Comparison of ENCODE assay signal across 26 cellular contexts in genomic region chr7:50594136-50594535, GRCh38. TPM values are rescaled to one million over a fixed set of nuclear protein-coding genes. Genes with fewer than 3 reads are reported as not detected.
DNase-seq lines count a peak whose midpoint lies in the region; ATAC-seq and TF ChIP-seq lines count a peak whose summit lies in the region.
"Had no signal": no experiment of that assay in that cellular context is flagged by ENCODE, and none has a peak within 500 bp of the region (broad histone marks: within the 10 kb centered on the region; RNA-seq: fewer than 3 reads in every experiment).

No MANE protein-coding gene starts in this region.

- POLR2A ChIA-PET in activated CD4-positive, alpha-beta T cell treated with anti-CD3 and anti-CD28 coated beads for 36 hours (lab: Charles Lee) = no interaction called here
- POLR2A ChIA-PET in activated CD4-positive, alpha-beta memory T cell treated with anti-CD3 and anti-CD28 coated beads, Interleukin-2, amount 10 ng/mL, durations not matched to agents 7 days and 5 days (lab: Charles Lee) = interaction anchor here (1.9 to 3.0 kb wide), 4 partner anchors 14 to 145 kb away, joined by 5 to 15 read pairs (median 9); no protein-coding TSS in a partner anchor

- H3K4me3 Mint-ChIP-seq in activated CD4-positive, alpha-beta T cell treated with anti-CD3 and anti-CD28 coated beads, Interleukin-2, amount 10 ng/mL, durations not matched to agents 24 days and 14 days = no peak overlapping the region
- no peak overlapping the region for H3K4me3 Mint-ChIP-seq in activated CD4-positive, alpha-beta T cell treated with anti-CD3 and anti-CD28 coated beads for 36 hours
- H3K4me3 Mint-ChIP-seq in activated CD4-positive, alpha-beta memory T cell treated with anti-CD3 and anti-CD28 coated beads, Interleukin-2, amount 10 ng/mL, durations not matched to agents 7 days and 5 days = no peak overlapping the region
- H3K4me3 Mint-ChIP-seq in type B pancreatic cell = no peak overlapping the region
- H3K4me3 Mint-ChIP-seq: HFFc6 had no signal

- no peak for ATAC-seq in activated CD4-positive, alpha-beta T cell treated with anti-CD3 and anti-CD28 coated beads for 36 hours
- ATAC-seq in upper lobe of left lung (ENCODE audit: low FRiP score in 2 of 2) (no peak), HG02884 (IDR thresholded peaks at IDR 0.05; ENCODE audit: unreplicated experiment) (no peak)
- ATAC-seq: PC-3 had no signal

- H3K9me3 ChIP-seq in upper lobe of left lung = no peaks in the 10 kb centered on the region
- H3K9me3 ChIP-seq: HAP-1, SK-N-SH had no signal

- H3K4me3 ChIP-seq in Jurkat, Clone E6-1 (ENCODE audit: low read length) = no peak overlapping the region
- H3K4me3 ChIP-seq in upper lobe of left lung = no peak overlapping the region
- H3K4me3 ChIP-seq: GM12878, HAP-1 had no signal

- H3K36me3 ChIP-seq in upper lobe of left lung = peaks cover 0 to 62% (median 34%) of the 10 kb centered on the region in 4 donors

- no peak for TF ChIP-seq EP300 in upper lobe of left lung (IDR thresholded peaks at IDR 0.05)

- H3K9me3 Mint-ChIP-seq in activated CD4-positive, alpha-beta T cell treated with anti-CD3 and anti-CD28 coated beads, Interleukin-2, amount 10 ng/mL, durations not matched to agents 24 days and 14 days = no peaks in the 10 kb centered on the region
- H3K9me3 Mint-ChIP-seq in activated CD4-positive, alpha-beta T cell treated with anti-CD3 and anti-CD28 coated beads for 36 hours (ENCODE audit: low read depth) = no peaks in the 10 kb centered on the region
- H3K9me3 Mint-ChIP-seq in activated CD4-positive, alpha-beta memory T cell treated with anti-CD3 and anti-CD28 coated beads, Interleukin-2, amount 10 ng/mL, durations not matched to agents 7 days and 5 days = peaks cover 2% of the 10 kb centered on the region
- H3K9me3 Mint-ChIP-seq in type B pancreatic cell = no peaks in the 10 kb centered on the region
- H3K9me3 Mint-ChIP-seq: HFFc6 had no signal

- whole genome bisulfite sequencing in upper lobe of left lung, 2 donors = 88 to 89% methylated on average over 3 to 4 of the region's 4 CpGs

- intact Hi-C loops in activated CD4-positive, alpha-beta T cell treated with anti-CD3 and anti-CD28 coated beads, Interleukin-2, amount 10 ng/mL, durations not matched to agents 24 days and 14 days (cut with micrococcal nuclease) = loop anchor here (2.0 to 10.0 kb wide), 2 partner anchors 17 to 59 kb away; no protein-coding TSS in a partner anchor
- intact Hi-C loops in activated CD4-positive, alpha-beta T cell treated with anti-CD3 and anti-CD28 coated beads for 36 hours (cut with DNase I, micrococcal nuclease) = loop anchor here (2.0 kb wide), 2 partner anchors 39 to 63 kb away; no protein-coding TSS in a partner anchor

- H3K4me1 Mint-ChIP-seq in activated CD4-positive, alpha-beta T cell treated with anti-CD3 and anti-CD28 coated beads, Interleukin-2, amount 10 ng/mL, durations not matched to agents 24 days and 14 days = peaks cover 18% of the 10 kb centered on the region
- peaks cover 16% of the 10 kb centered on the region for H3K4me1 Mint-ChIP-seq in activated CD4-positive, alpha-beta T cell treated with anti-CD3 and anti-CD28 coated beads for 36 hours
- H3K4me1 Mint-ChIP-seq in activated CD4-positive, alpha-beta memory T cell treated with anti-CD3 and anti-CD28 coated beads, Interleukin-2, amount 10 ng/mL, durations not matched to agents 7 days and 5 days = peaks cover 47% of the 10 kb centered on the region
- H3K4me1 Mint-ChIP-seq in type B pancreatic cell (ENCODE audit: unreplicated experiment) = peaks cover 1% of the 10 kb centered on the region

- TF ChIP-seq POLR2A in upper lobe of left lung (IDR thresholded peaks at IDR 0.05) = no peak

- H3K27ac ChIP-seq in upper lobe of left lung = no peak overlapping the region

- H3K36me3 Mint-ChIP-seq in activated CD4-positive, alpha-beta T cell treated with anti-CD3 and anti-CD28 coated beads, Interleukin-2, amount 10 ng/mL, durations not matched to agents 24 days and 14 days (ENCODE audit: low read depth) = no peaks in the 10 kb centered on the region
- no peaks in the 10 kb centered on the region for H3K36me3 Mint-ChIP-seq in activated CD4-positive, alpha-beta T cell treated with anti-CD3 and anti-CD28 coated beads for 36 hours (ENCODE audit: low read depth)
- peaks cover 10% of the 10 kb centered on the region for H3K36me3 Mint-ChIP-seq in activated CD4-positive, alpha-beta memory T cell treated with anti-CD3 and anti-CD28 coated beads, Interleukin-2, amount 10 ng/mL, durations not matched to agents 7 days and 5 days (ENCODE audit: low read depth)
- peaks cover 35% of the 10 kb centered on the region for H3K36me3 Mint-ChIP-seq in type B pancreatic cell

- DNase-seq in activated CD4-positive, alpha-beta T cell treated with anti-CD3 and anti-CD28 coated beads, Interleukin-2, amount 10 ng/mL, durations not matched to agents 24 days and 14 days = peak; percentile 67
- no peak for DNase-seq in activated CD4-positive, alpha-beta T cell treated with anti-CD3 and anti-CD28 coated beads for 36 hours
- DNase-seq in Jurkat, Clone E6-1 (ENCODE audit: low read depth, low spot score) = peak; percentile 45
- DNase-seq in activated CD4-positive, alpha-beta memory T cell treated with anti-CD3 and anti-CD28 coated beads, Interleukin-2, amount 10 ng/mL, durations not matched to agents 7 days and 5 days = peak; percentile 37
- peak; percentile 39 for DNase-seq in type B pancreatic cell (ENCODE audit: extremely low spot score, unreplicated experiment)
- DNase-seq in upper lobe of left lung = no peak
- DNase-seq: DMS153, GDM1, GOT3, HFFc6, MV-4-11, NCI-H1105, NCI-H1436 treated with DMSO at 0.1 percent for 48 hours, NCI-H187 treated with DMSO at 0.1 percent for 48 hours, NCI-H2171 treated with DMSO at 0.1 percent for 48 hours, NCI-H345, NCI-H510A treated with DMSO at 0.1 percent for 48 hours, NCI-H748 treated with DMSO at 0.1 percent for 48 hours, PC-3, SK-N-SH had no signal

- H3K27ac Mint-ChIP-seq in activated CD4-positive, alpha-beta T cell treated with anti-CD3 and anti-CD28 coated beads, Interleukin-2, amount 10 ng/mL, durations not matched to agents 24 days and 14 days = no peak overlapping the region
- no peak overlapping the region for H3K27ac Mint-ChIP-seq in activated CD4-positive, alpha-beta T cell treated with anti-CD3 and anti-CD28 coated beads for 36 hours
- H3K27ac Mint-ChIP-seq in activated CD4-positive, alpha-beta memory T cell treated with anti-CD3 and anti-CD28 coated beads, Interleukin-2, amount 10 ng/mL, durations not matched to agents 7 days and 5 days = peak overlapping the region; percentile 85
- no peak overlapping the region for H3K27ac Mint-ChIP-seq in type B pancreatic cell
- H3K27ac Mint-ChIP-seq: HFFc6 had no signal

- TF ChIP-seq CTCF in type B pancreatic cell (conservative IDR thresholded peaks at IDR 0.05) (no peak), upper lobe of left lung (IDR thresholded peaks at IDR 0.05) (no peak)

- H3K4me1 ChIP-seq in upper lobe of left lung = no peaks in the 10 kb centered on the region
- H3K4me1 ChIP-seq: HAP-1 had no signal

- peaks cover 5% of the 10 kb centered on the region for H3K27me3 Mint-ChIP-seq in activated CD4-positive, alpha-beta T cell treated with anti-CD3 and anti-CD28 coated beads, Interleukin-2, amount 10 ng/mL, durations not matched to agents 24 days and 14 days
- peaks cover 5% of the 10 kb centered on the region for H3K27me3 Mint-ChIP-seq in activated CD4-positive, alpha-beta T cell treated with anti-CD3 and anti-CD28 coated beads for 36 hours
- H3K27me3 Mint-ChIP-seq in activated CD4-positive, alpha-beta memory T cell treated with anti-CD3 and anti-CD28 coated beads, Interleukin-2, amount 10 ng/mL, durations not matched to agents 7 days and 5 days = no peaks in the 10 kb centered on the region
- H3K27me3 Mint-ChIP-seq in type B pancreatic cell = no peaks in the 10 kb centered on the region

- CTCF ChIA-PET in activated CD4-positive, alpha-beta T cell treated with anti-CD3 and anti-CD28 coated beads for 36 hours (lab: Charles Lee) = interaction anchor here (0.5 to 1.5 kb wide), 7 partner anchors 15 to 236 kb away, joined by 3 to 5 read pairs (median 4); no protein-coding TSS in a partner anchor
- CTCF ChIA-PET in activated CD4-positive, alpha-beta memory T cell treated with anti-CD3 and anti-CD28 coated beads, Interleukin-2, amount 10 ng/mL, durations not matched to agents 7 days and 5 days (lab: Charles Lee) = interaction anchor here (0.9 to 7.0 kb wide), 9 partner anchors 14 to 567 kb away, joined by 3 to 37 read pairs (median 4); no protein-coding TSS in a partner anchor

- no peaks in the 10 kb centered on the region for H3K27me3 ChIP-seq in upper lobe of left lung

RNA-seq across cellular contexts. Expression of gene DDC, which starts 28.9 kb away (rescaled TPM):
- 0.19 and 0.35 TPM in 2 replicates for total RNA-seq in activated CD4-positive, alpha-beta T cell treated with anti-CD3 and anti-CD28 coated beads, Interleukin-2, amount 10 ng/mL, durations not matched to agents 24 days and 14 days
- total RNA-seq in activated CD4-positive, alpha-beta T cell treated with anti-CD3 and anti-CD28 coated beads for 36 hours = under 1 TPM; 0.28 to 0.53 TPM
- 1.00 TPM for polyA plus RNA-seq in Jurkat, Clone E6-1 (2012; ENCODE audit: insufficient read depth, insufficient read length)
- not detected for total RNA-seq in activated CD4-positive, alpha-beta memory T cell treated with anti-CD3 and anti-CD28 coated beads, Interleukin-2, amount 10 ng/mL, durations not matched to agents 7 days and 5 days
- total RNA-seq in type B pancreatic cell (ENCODE audit: low replicate concordance) = 29.9 and 71.9 TPM in 2 replicates
- total RNA-seq in upper lobe of left lung = 1 to 10 TPM in 5 of 6 donors, not detected in 1; 1.2 to 2.0 (median 1.4) TPM
- total RNA-seq: A172, GM12878, HFFc6, LHCN-M2, PC-3 had no signal
- polyA plus RNA-seq: BJ, GM12878 had no signal

Comparison
In these comparisons a context has a peak if more than half of its experiments do, and no peak if none do; other contexts are left out.
1. DNase-seq: peak in activated CD4-positive, alpha-beta T cell treated with anti-CD3 and anti-CD28 coated beads, Interleukin-2, amount 10 ng/mL, durations not matched to agents 24 days and 14 days (single experiment), Jurkat, Clone E6-1 (single experiment), activated CD4-positive, alpha-beta memory T cell treated with anti-CD3 and anti-CD28 coated beads, Interleukin-2, amount 10 ng/mL, durations not matched to agents 7 days and 5 days (single experiment) and type B pancreatic cell (single experiment); none in activated CD4-positive, alpha-beta T cell treated with anti-CD3 and anti-CD28 coated beads for 36 hours (single experiment) and upper lobe of left lung (0 of 2).
2. RNA of gene DDC, which starts 28.9 kb away (total RNA-seq): 29.9 to 71.9 TPM in type B pancreatic cell; 1.2 to 2.0 TPM in upper lobe of left lung, 0.28 to 0.53 TPM in activated CD4-positive, alpha-beta T cell treated with anti-CD3 and anti-CD28 coated beads for 36 hours, 0.19 to 0.35 TPM in activated CD4-positive, alpha-beta T cell treated with anti-CD3 and anti-CD28 coated beads, Interleukin-2, amount 10 ng/mL, durations not matched to agents 24 days and 14 days and not detected in activated CD4-positive, alpha-beta memory T cell treated with anti-CD3 and anti-CD28 coated beads, Interleukin-2, amount 10 ng/mL, durations not matched to agents 7 days and 5 days; every median in the first group is over 10 times any median in the second.